Comparison of ENCODE assay signal across 2 cellular contexts in the genomic region with DNA sequence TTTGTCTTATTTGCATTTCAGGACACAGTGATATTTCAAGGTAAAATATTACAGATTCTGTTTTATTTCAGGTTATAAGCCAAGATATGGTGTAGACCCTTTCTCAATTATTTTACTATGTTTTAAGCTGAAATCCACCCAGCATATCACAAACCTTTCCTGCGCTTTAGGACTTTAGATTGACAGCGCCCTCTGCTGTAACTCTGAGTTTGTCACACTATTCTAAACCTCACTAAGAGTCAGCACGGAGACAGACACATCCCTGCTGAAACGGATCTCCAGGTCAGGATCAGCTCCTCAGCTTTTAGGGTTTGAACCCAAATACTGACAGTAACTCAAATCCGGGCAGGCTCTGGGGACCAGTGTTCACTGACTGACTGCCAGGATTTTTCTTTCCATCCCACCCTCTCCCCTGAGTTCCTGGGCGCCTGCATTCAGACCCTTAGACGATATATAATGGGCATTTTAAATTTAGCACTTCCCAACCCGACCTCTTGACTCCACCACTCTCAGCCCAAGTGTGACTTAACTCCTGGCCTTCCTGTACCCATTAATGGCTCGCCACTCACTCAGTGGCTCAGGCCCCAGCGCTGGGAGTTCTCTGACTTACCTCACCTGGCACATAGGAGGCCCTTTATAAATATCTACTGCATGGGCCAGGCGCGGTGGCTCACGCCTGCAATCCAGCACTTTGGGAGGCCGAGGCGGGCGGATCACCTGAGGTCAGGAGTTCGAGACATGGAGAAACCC.
TF ChIP-seq lines count a peak whose summit lies in the region.

No MANE protein-coding gene starts in this region.

TF ChIP-seq in SK-N-SH treated with all-trans-retinoic acid at 6 μM for 48 hours, 23 proteins besides CTCF, POLR2A, EP300 and RAD21:
- TF ChIP-seq TOX (CRISPR knock-in tag; IDR thresholded peaks at IDR 0.05; ENCODE audit: borderline replicate concordance) = no peak
- TF ChIP-seq, protein P1, sequence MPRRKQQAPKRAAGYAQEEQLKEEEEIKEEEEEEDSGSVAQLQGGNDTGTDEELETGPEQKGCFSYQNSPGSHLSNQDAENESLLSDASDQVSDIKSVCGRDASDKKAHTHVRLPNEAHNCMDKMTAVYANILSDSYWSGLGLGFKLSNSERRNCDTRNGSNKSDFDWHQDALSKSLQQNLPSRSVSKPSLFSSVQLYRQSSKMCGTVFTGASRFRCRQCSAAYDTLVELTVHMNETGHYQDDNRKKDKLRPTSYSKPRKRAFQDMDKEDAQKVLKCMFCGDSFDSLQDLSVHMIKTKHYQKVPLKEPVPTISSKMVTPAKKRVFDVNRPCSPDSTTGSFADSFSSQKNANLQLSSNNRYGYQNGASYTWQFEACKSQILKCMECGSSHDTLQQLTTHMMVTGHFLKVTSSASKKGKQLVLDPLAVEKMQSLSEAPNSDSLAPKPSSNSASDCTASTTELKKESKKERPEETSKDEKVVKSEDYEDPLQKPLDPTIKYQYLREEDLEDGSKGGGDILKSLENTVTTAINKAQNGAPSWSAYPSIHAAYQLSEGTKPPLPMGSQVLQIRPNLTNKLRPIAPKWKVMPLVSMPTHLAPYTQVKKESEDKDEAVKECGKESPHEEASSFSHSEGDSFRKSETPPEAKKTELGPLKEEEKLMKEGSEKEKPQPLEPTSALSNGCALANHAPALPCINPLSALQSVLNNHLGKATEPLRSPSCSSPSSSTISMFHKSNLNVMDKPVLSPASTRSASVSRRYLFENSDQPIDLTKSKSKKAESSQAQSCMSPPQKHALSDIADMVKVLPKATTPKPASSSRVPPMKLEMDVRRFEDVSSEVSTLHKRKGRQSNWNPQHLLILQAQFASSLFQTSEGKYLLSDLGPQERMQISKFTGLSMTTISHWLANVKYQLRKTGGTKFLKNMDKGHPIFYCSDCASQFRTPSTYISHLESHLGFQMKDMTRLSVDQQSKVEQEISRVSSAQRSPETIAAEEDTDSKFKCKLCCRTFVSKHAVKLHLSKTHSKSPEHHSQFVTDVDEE (CRISPR knock-in tag; IDR thresholded peaks at IDR 0.05) = no peak
- TF ChIP-seq ESRRG (CRISPR knock-in tag; IDR thresholded peaks at IDR 0.05) = no peak
- TF ChIP-seq RARB (CRISPR knock-in tag; IDR thresholded peaks at IDR 0.05) = no peak
- no peak for TF ChIP-seq ZNF565 (CRISPR knock-in tag; conservative IDR thresholded peaks at IDR 0.05; ENCODE audit: low read depth)
- TF ChIP-seq, protein P2, sequence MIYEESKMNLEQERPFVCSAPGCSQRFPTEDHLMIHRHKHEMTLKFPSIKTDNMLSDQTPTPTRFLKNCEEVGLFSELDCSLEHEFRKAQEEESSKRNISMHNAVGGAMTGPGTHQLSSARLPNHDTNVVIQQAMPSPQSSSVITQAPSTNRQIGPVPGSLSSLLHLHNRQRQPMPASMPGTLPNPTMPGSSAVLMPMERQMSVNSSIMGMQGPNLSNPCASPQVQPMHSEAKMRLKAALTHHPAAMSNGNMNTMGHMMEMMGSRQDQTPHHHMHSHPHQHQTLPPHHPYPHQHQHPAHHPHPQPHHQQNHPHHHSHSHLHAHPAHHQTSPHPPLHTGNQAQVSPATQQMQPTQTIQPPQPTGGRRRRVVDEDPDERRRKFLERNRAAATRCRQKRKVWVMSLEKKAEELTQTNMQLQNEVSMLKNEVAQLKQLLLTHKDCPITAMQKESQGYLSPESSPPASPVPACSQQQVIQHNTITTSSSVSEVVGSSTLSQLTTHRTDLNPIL (CRISPR knock-in tag; IDR thresholded peaks at IDR 0.05; ENCODE audit: low read depth) = no peak
- no peak for TF ChIP-seq ISL1 (CRISPR knock-in tag; IDR thresholded peaks at IDR 0.05)
- TF ChIP-seq GLIS3 (CRISPR knock-in tag; IDR thresholded peaks at IDR 0.05) = no peak
- no peak for TF ChIP-seq ZNF70 (CRISPR knock-in tag; IDR thresholded peaks at IDR 0.05)
- no peak for TF ChIP-seq CSDC2 (CRISPR knock-in tag; IDR thresholded peaks at IDR 0.05)
- no peak for TF ChIP-seq ZC3H10 (CRISPR knock-in tag; IDR thresholded peaks at IDR 0.05)
- no peak for TF ChIP-seq SNAI2 (CRISPR knock-in tag; IDR thresholded peaks at IDR 0.05)
- TF ChIP-seq BACH2 (CRISPR knock-in tag; IDR thresholded peaks at IDR 0.05; ENCODE audit: borderline replicate concordance) = no peak
- no peak for TF ChIP-seq TCF4 (CRISPR knock-in tag; IDR thresholded peaks at IDR 0.05; ENCODE audit: borderline replicate concordance)
- no peak for TF ChIP-seq ZFP3 (CRISPR knock-in tag; IDR thresholded peaks at IDR 0.05)
- TF ChIP-seq ZFP30 (CRISPR knock-in tag; IDR thresholded peaks at IDR 0.05) = no peak
- TF ChIP-seq, protein P3, sequence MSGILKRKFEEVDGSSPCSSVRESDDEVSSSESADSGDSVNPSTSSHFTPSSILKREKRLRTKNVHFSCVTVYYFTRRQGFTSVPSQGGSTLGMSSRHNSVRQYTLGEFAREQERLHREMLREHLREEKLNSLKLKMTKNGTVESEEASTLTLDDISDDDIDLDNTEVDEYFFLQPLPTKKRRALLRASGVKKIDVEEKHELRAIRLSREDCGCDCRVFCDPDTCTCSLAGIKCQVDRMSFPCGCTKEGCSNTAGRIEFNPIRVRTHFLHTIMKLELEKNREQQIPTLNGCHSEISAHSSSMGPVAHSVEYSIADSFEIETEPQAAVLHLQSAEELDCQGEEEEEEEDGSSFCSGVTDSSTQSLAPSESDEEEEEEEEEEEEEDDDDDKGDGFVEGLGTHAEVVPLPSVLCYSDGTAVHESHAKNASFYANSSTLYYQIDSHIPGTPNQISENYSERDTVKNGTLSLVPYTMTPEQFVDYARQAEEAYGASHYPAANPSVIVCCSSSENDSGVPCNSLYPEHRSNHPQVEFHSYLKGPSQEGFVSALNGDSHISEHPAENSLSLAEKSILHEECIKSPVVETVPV (CRISPR knock-in tag; IDR thresholded peaks at IDR 0.05) = no peak
- TF ChIP-seq PPARA (CRISPR knock-in tag; IDR thresholded peaks at IDR 0.05; ENCODE audit: borderline replicate concordance) = no peak
- no peak for TF ChIP-seq ZNF8 (CRISPR knock-in tag; IDR thresholded peaks at IDR 0.05)

TF ChIP-seq in endothelial cell of umbilical vein, 7 proteins besides CTCF, POLR2A, EP300 and RAD21 (continued from another document):
- TF ChIP-seq EZH2 (IDR thresholded peaks at IDR 0.05; ENCODE audit: borderline replicate concordance, low read depth, low read length, severe bottlenecking) = no peak
- TF ChIP-seq FOS (IDR thresholded peaks at IDR 0.05; ENCODE audit: borderline replicate concordance, insufficient read depth, low read length) = no peak
- TF ChIP-seq POLR2AphosphoS5 (IDR thresholded peaks at IDR 0.05; ENCODE audit: insufficient read depth, low read depth, low read length) = no peak
- TF ChIP-seq, protein P4, sequence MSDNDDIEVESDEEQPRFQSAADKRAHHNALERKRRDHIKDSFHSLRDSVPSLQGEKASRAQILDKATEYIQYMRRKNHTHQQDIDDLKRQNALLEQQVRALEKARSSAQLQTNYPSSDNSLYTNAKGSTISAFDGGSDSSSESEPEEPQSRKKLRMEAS (IDR thresholded peaks at IDR 0.05; ENCODE audit: insufficient read depth, insufficient read length) = no peak
- no peak for TF ChIP-seq GATA2 (IDR thresholded peaks at IDR 0.05; ENCODE audit: insufficient read depth, insufficient read length, low read depth, low read length)
- no peak for TF ChIP-seq JUN (IDR thresholded peaks at IDR 0.05; ENCODE audit: borderline replicate concordance, insufficient read depth, insufficient read length, low read depth)
